In the genomic region with DNA sequence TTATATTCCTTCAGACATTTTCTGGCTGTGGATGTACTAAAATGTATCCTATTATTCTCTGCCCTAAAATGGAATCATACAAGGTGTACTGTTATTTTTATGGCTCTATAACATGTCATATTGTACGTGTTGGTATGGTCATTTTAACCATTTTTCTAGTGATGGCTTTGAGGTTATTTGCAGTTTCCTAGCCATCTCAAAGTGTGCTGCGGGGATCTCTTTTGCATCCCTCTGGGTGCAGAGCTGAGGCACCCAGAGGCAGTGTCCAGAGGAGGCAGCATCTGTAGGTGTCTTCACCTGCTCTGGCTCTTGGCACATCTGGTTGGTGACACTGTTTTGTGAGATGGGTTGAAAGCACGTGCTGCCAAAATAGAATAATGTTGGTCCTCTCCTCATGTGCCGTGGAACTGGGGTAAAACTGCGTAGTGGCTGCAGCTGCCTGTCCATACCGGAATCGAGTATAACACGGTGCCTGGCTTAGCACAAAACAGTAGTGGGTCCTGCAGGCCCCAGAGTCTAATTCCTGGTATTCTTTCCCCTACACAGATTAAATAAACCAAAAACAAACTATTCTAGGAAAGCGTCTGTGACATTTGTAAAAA, we compare ENCODE assay signal across 9 cellular contexts. TPM values are rescaled to one million over a fixed set of nuclear protein-coding genes. Genes with fewer than 3 reads are reported as not detected.
A peak's percentile ranks its signal among the peaks of the same experiment; 100 is the strongest.
DNase-seq lines count a peak whose midpoint lies in the region; ATAC-seq, FAIRE-seq and TF ChIP-seq lines count a peak whose summit lies in the region.
"Had no signal": no experiment of that assay in that cellular context is flagged by ENCODE, and none has a peak within 500 bp of the region (broad histone marks: within the 10 kb centered on the region; RNA-seq: fewer than 3 reads in every experiment).

No MANE protein-coding gene starts in this region.

- CTCF ChIA-PET in activated CD4-positive, alpha-beta T cell treated with anti-CD3 and anti-CD28 coated beads for 36 hours (lab: Charles Lee): interaction anchor here (0.7 to 1.3 kb wide), 2 partner anchors 19 to 119 kb away, joined by 3 to 4 read pairs; no protein-coding TSS in a partner anchor
- CTCF ChIA-PET in HepG2 (lab: Yijun Ruan, JAX; ENCODE audit: low intra/inter-chr PET ratio, low total read pairs): no interaction called here

- H2AFZ ChIP-seq in HepG2 (ENCODE audit: low read length): no peak overlapping the region

- no peak overlapping the region for H3K4me3 Mint-ChIP-seq in activated CD4-positive, alpha-beta T cell treated with anti-CD3 and anti-CD28 coated beads for 36 hours

- intact Hi-C loops in activated CD4-positive, alpha-beta T cell treated with anti-CD3 and anti-CD28 coated beads for 36 hours (cut with DNase I, micrococcal nuclease): no loop called here
- intact Hi-C loops in body of pancreas (cut with DNase I): no loop called here
- intact Hi-C loops in HepG2 (cut with micrococcal nuclease; ENCODE audit: unreplicated experiment): no loop called here
- intact Hi-C loops in thyroid gland (cut with DNase I): no loop called here

- no peak overlapping the region for H3K4me2 ChIP-seq in HepG2 (ENCODE audit: low read depth, low read length)

- 81 to 82% methylated on average over 9 of the region's 9 CpGs for WGBS in body of pancreas, 2 donors
- 93% methylated on average over 9 of the region's 9 CpGs for WGBS in HepG2 (ENCODE audit: low lambda C conversion rate)
- 84 to 86% methylated on average over 9 of the region's 9 CpGs for WGBS in thyroid gland, 2 donors

- DNase-seq in activated CD4-positive, alpha-beta T cell treated with anti-CD3 and anti-CD28 coated beads for 36 hours: peak; percentile 2
- DNase-seq in activated CD4-positive, alpha-beta T cell treated with anti-CD3 and anti-CD28 coated beads for 4 hours: no peak
- DNase-seq in body of pancreas (peak in 1 of 4 donors; percentile 23), HepG2 (ENCODE audit: low spot score) (no peak), thyroid gland (peak in 1 of 2 donors; percentile 26), brain microvascular endothelial cell (no peak), NCI-H1930 (lab: John Stamatoyannopoulos, UW) (no peak)
- DNase-seq in stimulated activated CD4-positive, alpha-beta T cell treated with anti-CD3 and anti-CD28 coated beads, Interleukin-12 subunit alpha, Interleukin-12 subunit beta, amount 100 ng/mL, for 4 hours: no peak

- H3K79me2 ChIP-seq in HepG2 (ENCODE audit: insufficient read depth, low read length): peaks cover 54% of the 10 kb centered on the region

- H3K27ac Mint-ChIP-seq in activated CD4-positive, alpha-beta T cell treated with anti-CD3 and anti-CD28 coated beads for 36 hours: peak overlapping the region; percentile 29

- H3K4me3 ChIP-seq in body of pancreas (no peak overlapping the region), HepG2 (replicated peaks in 1 of 3; ENCODE audit: insufficient read depth in 1 of 3, low read depth in 2 of 3, low read length in 3 of 3) (no peak overlapping the region; a peak in 1 of 6 replicates), thyroid gland (replicated peaks in 1 of 3) (no peak overlapping the region), brain microvascular endothelial cell (ENCODE audit: low read depth, low read length) (no peak overlapping the region)
- H3K4me3 ChIP-seq: mucosa of descending colon had no signal

- TF ChIP-seq CTCF in body of pancreas (IDR thresholded peaks at IDR 0.05) (no peak), HepG2 (CRISPR knock-in tag; IDR thresholded peaks at IDR 0.05) (no peak), thyroid gland (IDR thresholded peaks at IDR 0.05) (no peak), brain microvascular endothelial cell (IDR thresholded peaks at IDR 0.05; ENCODE audit: low read depth, low read length, missing control alignments) (no peak)

- POLR2A ChIA-PET in activated CD4-positive, alpha-beta T cell treated with anti-CD3 and anti-CD28 coated beads for 36 hours (lab: Charles Lee): interaction anchor here (1.0 kb wide), 1 partner anchor 10 kb away, joined by 3 read pairs; no protein-coding TSS in a partner anchor
- POLR2A ChIA-PET in HepG2 (lab: Yijun Ruan, JAX): interaction anchor here (0.6 to 4.9 kb wide), 7 partner anchors 12 to 76 kb away, joined by 3 to 38 read pairs (median 3); partner anchors contain the start of gene NEAT1

- ATAC-seq in activated CD4-positive, alpha-beta T cell treated with anti-CD3 and anti-CD28 coated beads for 36 hours: no peak
- ATAC-seq in body of pancreas (no peak), HepG2 (peak; percentile 6)

- H3K36me3 ChIP-seq in body of pancreas (replicated peaks in 1 of 2; ENCODE audit: insufficient read depth in 1 of 2, low read depth in 2 of 2) (peaks cover 5 to 24% of the 10 kb centered on the region in 2 donors), HepG2 (replicated peaks in 1 of 2; ENCODE audit: control insufficient read depth in 1 of 2, insufficient read depth in 2 of 2, low read length in 2 of 2) (peaks cover 8 to 44% of the 10 kb centered on the region in 2 experiments; a peak in 4 of 5 replicates), thyroid gland (peaks cover 29 to 30% of the 10 kb centered on the region in 2 donors), brain microvascular endothelial cell (replicated peaks) (peaks cover 60% of the 10 kb centered on the region)

- no peaks in the 10 kb centered on the region for H3K27me3 Mint-ChIP-seq in activated CD4-positive, alpha-beta T cell treated with anti-CD3 and anti-CD28 coated beads for 36 hours

- no TSS peak for BruUV-seq in HepG2 (replicated peaks; lab: Mats Ljungman, UMichigan)

- H4K20me1 ChIP-seq in HepG2 (ENCODE audit: insufficient read depth, low read length): peaks cover 99% of the 10 kb centered on the region

- TF ChIP-seq EP300 in HepG2 (IDR thresholded peaks at IDR 0.05; ENCODE audit: low read depth in 2 of 2, low read length in 2 of 2): no peak
- TF ChIP-seq EP300 in HepG2 (CRISPR knock-in tag; IDR thresholded peaks at IDR 0.05; ENCODE audit: borderline replicate concordance): no peak

- no peaks in the 10 kb centered on the region for H3K27me3 ChIP-seq in body of pancreas
- no peaks in the 10 kb centered on the region for H3K27me3 ChIP-seq in HepG2 (ENCODE audit: control insufficient read depth in 1 of 2, insufficient read depth in 2 of 2, low read length in 2 of 2)
- H3K27me3 ChIP-seq in thyroid gland: no peaks in the 10 kb centered on the region
- H3K27me3 ChIP-seq in brain microvascular endothelial cell (replicated peaks): no peaks in the 10 kb centered on the region

- no peak overlapping the region for H3K9ac ChIP-seq in HepG2 (ENCODE audit: insufficient read depth, low read depth, low read length)

- H3K9me3 Mint-ChIP-seq in activated CD4-positive, alpha-beta T cell treated with anti-CD3 and anti-CD28 coated beads for 36 hours (ENCODE audit: low read depth): no peaks in the 10 kb centered on the region

- H3K4me1 Mint-ChIP-seq in activated CD4-positive, alpha-beta T cell treated with anti-CD3 and anti-CD28 coated beads for 36 hours: peaks cover 87% of the 10 kb centered on the region

- in situ Hi-C loops in HepG2 (cut with HindIII; ENCODE audit: extremely low pct_ligation_motif_present, low pct_unique_long_range_greater_than_20kb) (no loop called here), brain microvascular endothelial cell (cut with HindIII; ENCODE audit: low pct_ligation_motif_present, low sequenced_read_pairs) (no loop called here)

- no peak for FAIRE-seq in HepG2 (lab: Jason Lieb, UNC)

- H3K36me3 Mint-ChIP-seq in activated CD4-positive, alpha-beta T cell treated with anti-CD3 and anti-CD28 coated beads for 36 hours (ENCODE audit: low read depth): peaks cover 78% of the 10 kb centered on the region

- H3K9me3 ChIP-seq in body of pancreas: no peaks in the 10 kb centered on the region
- H3K9me3 ChIP-seq in HepG2 (ENCODE audit: low read length): no peaks in the 10 kb centered on the region
- H3K9me3 ChIP-seq in thyroid gland: no peaks in the 10 kb centered on the region
- H3K9me3 ChIP-seq: mucosa of descending colon had no signal

- TF ChIP-seq POLR2A in body of pancreas (IDR thresholded peaks at IDR 0.05) (no peak), HepG2 (IDR thresholded peaks at IDR 0.05; ENCODE audit: insufficient read depth in 1 of 2, low read depth in 2 of 2, low read length in 2 of 2) (no peak; a peak in 2 of 4 replicates), thyroid gland (IDR thresholded peaks at IDR 0.05) (peak in 1 of 2 donors; percentile 44)

- peak overlapping the region in 3 of 4 donors; percentile 11 to 48 (median 22) for H3K27ac ChIP-seq in body of pancreas
- H3K27ac ChIP-seq in HepG2 (ENCODE audit: extremely low read length, insufficient read depth, low read length): peak overlapping the region; percentile 12
- peak overlapping the region; percentile 82 to 100 (median 85) for H3K27ac ChIP-seq in thyroid gland
- no peak overlapping the region for H3K27ac ChIP-seq in brain microvascular endothelial cell

- peaks cover 73% of the 10 kb centered on the region for H3K4me1 ChIP-seq in body of pancreas
- peaks cover 87% of the 10 kb centered on the region for H3K4me1 ChIP-seq in HepG2 (ENCODE audit: insufficient read depth, low read length)
- H3K4me1 ChIP-seq in thyroid gland: peaks cover 64 to 81% of the 10 kb centered on the region in 2 donors

- no peak for TF ChIP-seq RAD21 in HepG2 (CRISPR knock-in tag; IDR thresholded peaks at IDR 0.05)

RNA-seq across cellular contexts. Expression of gene NEAT1, which starts 12.8 kb away (rescaled TPM):
- total RNA-seq in activated CD4-positive, alpha-beta T cell treated with anti-CD3 and anti-CD28 coated beads for 36 hours: 100 to 1,000 TPM; 435 to 569 TPM
- total RNA-seq in body of pancreas (100 to 1,000 TPM; 376 to 539 TPM), HepG2 (2016; rRNA removed; fragmentation: Illumina TruSeq; extraction: Trizol) (10.5 and 20.5 TPM in 2 replicates), thyroid gland (1,000 to 10,000 TPM in 1 of 4 donors, 100 to 1,000 TPM in 3; 195 to 1,623 (median 652) TPM)
- 2.2 and 2.6 TPM in 2 replicates for total RNA-seq in HepG2 (2016; cell fraction: cytosol; rRNA removed; fragmentation: Illumina TruSeq; extraction: Trizol; ENCODE audit: low read depth)
- 8.4 and 21.3 TPM in 2 replicates for total RNA-seq in HepG2 (2016; cell fraction: insoluble cytoplasmic fraction; rRNA removed; fragmentation: Illumina TruSeq; extraction: Trizol)
- 7.8 and 8.3 TPM in 2 replicates for total RNA-seq in HepG2 (2016; cell fraction: membrane; rRNA removed; fragmentation: Illumina TruSeq; extraction: Trizol)
- 196 and 220 TPM in 2 replicates for total RNA-seq in HepG2 (2016; cell fraction: nucleus; rRNA removed; fragmentation: Illumina TruSeq; extraction: Trizol)
- 41.2 and 41.3 TPM in 2 replicates for polyA plus RNA-seq in HepG2 (2011; rRNA removed)
- 13.0 and 13.4 TPM in 2 replicates for polyA plus RNA-seq in HepG2 (2011; cell fraction: cytosol; rRNA removed)
- polyA plus RNA-seq in HepG2 (2011; cell fraction: nucleus; rRNA removed): 222 and 327 TPM in 2 replicates
- 288 and 371 TPM in 2 replicates for polyA plus RNA-seq in HepG2 (2012)
- polyA plus RNA-seq in HepG2 (2016; cell fraction: cytosol; fragmentation: Illumina TruSeq; extraction: Trizol; ENCODE audit: low read depth): 3.6 and 4.3 TPM in 2 replicates
- 54.0 and 61.1 TPM in 2 replicates for polyA plus RNA-seq in HepG2 (2016; cell fraction: insoluble cytoplasmic fraction; fragmentation: Illumina TruSeq; extraction: Trizol; ENCODE audit: low read depth)
- 47.1 and 54.4 TPM in 2 replicates for polyA plus RNA-seq in HepG2 (2016; cell fraction: membrane; fragmentation: Illumina TruSeq; extraction: Trizol; ENCODE audit: low read depth)
- 577 and 628 TPM in 2 replicates for polyA plus RNA-seq in HepG2 (2016; cell fraction: nucleus; fragmentation: Illumina TruSeq; extraction: Trizol; ENCODE audit: insufficient read depth, low read depth)
- polyA minus RNA-seq in HepG2 (2011; rRNA and poly(A)+ RNA removed; ENCODE audit: low replicate concordance): 64.6 and 225 TPM in 2 replicates
- polyA minus RNA-seq in HepG2 (2011; cell fraction: cytosol; rRNA and poly(A)+ RNA removed): 17.3 and 20.2 TPM in 2 replicates
- 1,479 and 1,737 TPM in 2 replicates for polyA minus RNA-seq in HepG2 (2011; cell fraction: nucleus; rRNA and poly(A)+ RNA removed)

RNA-seq across cellular contexts. Expression of gene FRMD8, which starts 49.0 kb away (rescaled TPM):
- total RNA-seq in activated CD4-positive, alpha-beta T cell treated with anti-CD3 and anti-CD28 coated beads for 36 hours: 10 to 100 TPM; 32.7 to 37.5 TPM
- total RNA-seq in body of pancreas: 10 to 100 TPM; 20.0 to 46.8 TPM
- 18.0 and 20.6 TPM in 2 replicates for total RNA-seq in HepG2 (2016; rRNA removed; fragmentation: Illumina TruSeq; extraction: Trizol)
- 2.2 and 2.9 TPM in 2 replicates for total RNA-seq in HepG2 (2016; cell fraction: cytosol; rRNA removed; fragmentation: Illumina TruSeq; extraction: Trizol; ENCODE audit: low read depth)
- total RNA-seq in HepG2 (2016; cell fraction: insoluble cytoplasmic fraction; rRNA removed; fragmentation: Illumina TruSeq; extraction: Trizol): 17.5 and 22.6 TPM in 2 replicates
- 5.3 and 6.3 TPM in 2 replicates for total RNA-seq in HepG2 (2016; cell fraction: membrane; rRNA removed; fragmentation: Illumina TruSeq; extraction: Trizol)
- 12.4 and 14.6 TPM in 2 replicates for total RNA-seq in HepG2 (2016; cell fraction: nucleus; rRNA removed; fragmentation: Illumina TruSeq; extraction: Trizol)
- 5.8 and 9.4 TPM in 2 replicates for polyA plus RNA-seq in HepG2 (2011; rRNA removed)
- polyA plus RNA-seq in HepG2 (2011; cell fraction: cytosol; rRNA removed): 5.9 and 6.7 TPM in 2 replicates
- polyA plus RNA-seq in HepG2 (2011; cell fraction: nucleus; rRNA removed): 26.7 and 32.6 TPM in 2 replicates
- 3.5 and 5.2 TPM in 2 replicates for polyA plus RNA-seq in HepG2 (2012)
- 2.5 and 2.6 TPM in 2 replicates for polyA plus RNA-seq in HepG2 (2016; cell fraction: cytosol; fragmentation: Illumina TruSeq; extraction: Trizol; ENCODE audit: low read depth)
- 13.5 and 17.1 TPM in 2 replicates for polyA plus RNA-seq in HepG2 (2016; cell fraction: insoluble cytoplasmic fraction; fragmentation: Illumina TruSeq; extraction: Trizol; ENCODE audit: low read depth)
- 2.8 and 3.8 TPM in 2 replicates for polyA plus RNA-seq in HepG2 (2016; cell fraction: membrane; fragmentation: Illumina TruSeq; extraction: Trizol; ENCODE audit: low read depth)
- polyA plus RNA-seq in HepG2 (2016; cell fraction: nucleus; fragmentation: Illumina TruSeq; extraction: Trizol; ENCODE audit: insufficient read depth, low read depth): 21.4 and 24.7 TPM in 2 replicates
- 22.3 and 24.3 TPM in 2 replicates for polyA minus RNA-seq in HepG2 (2011; rRNA and poly(A)+ RNA removed; ENCODE audit: low replicate concordance)
- polyA minus RNA-seq in HepG2 (2011; cell fraction: cytosol; rRNA and poly(A)+ RNA removed): 5.4 and 6.2 TPM in 2 replicates
- 6.2 and 11.8 TPM in 2 replicates for polyA minus RNA-seq in HepG2 (2011; cell fraction: nucleus; rRNA and poly(A)+ RNA removed)
- 10 to 100 TPM; 22.5 to 44.9 (median 31.0) TPM for total RNA-seq in thyroid gland

RNA-seq across cellular contexts. Expression of gene SLC25A45, which starts 53.0 kb away (rescaled TPM):
- 10 to 100 TPM; 13.2 to 14.3 TPM for total RNA-seq in activated CD4-positive, alpha-beta T cell treated with anti-CD3 and anti-CD28 coated beads for 36 hours
- total RNA-seq in body of pancreas (10 to 100 TPM; 52.4 to 67.2 TPM), HepG2 (2016; rRNA removed; fragmentation: Illumina TruSeq; extraction: Trizol) (2.1 and 3.4 TPM in 2 replicates), thyroid gland (10 to 100 TPM; 13.0 to 28.0 (median 20.9) TPM)
- total RNA-seq in HepG2 (2016; cell fraction: cytosol; rRNA removed; fragmentation: Illumina TruSeq; extraction: Trizol; ENCODE audit: low read depth): 0.79 and 1.0 TPM in 2 replicates
- total RNA-seq in HepG2 (2016; cell fraction: insoluble cytoplasmic fraction; rRNA removed; fragmentation: Illumina TruSeq; extraction: Trizol): 1.9 TPM in 2 replicates
- total RNA-seq in HepG2 (2016; cell fraction: membrane; rRNA removed; fragmentation: Illumina TruSeq; extraction: Trizol): 1.5 and 2.2 TPM in 2 replicates
- 1.3 and 3.5 TPM in 2 replicates for total RNA-seq in HepG2 (2016; cell fraction: nucleus; rRNA removed; fragmentation: Illumina TruSeq; extraction: Trizol)
- polyA plus RNA-seq in HepG2 (2011; rRNA removed): 1.2 and 1.9 TPM in 2 replicates
- polyA plus RNA-seq in HepG2 (2011; cell fraction: cytosol; rRNA removed): 0.95 and 0.99 TPM in 2 replicates
- polyA plus RNA-seq in HepG2 (2011; cell fraction: nucleus; rRNA removed): 5.9 and 6.0 TPM in 2 replicates
- 2.0 and 4.1 TPM in 2 replicates for polyA plus RNA-seq in HepG2 (2012)
- 0.45 and 0.70 TPM in 2 replicates for polyA plus RNA-seq in HepG2 (2016; cell fraction: cytosol; fragmentation: Illumina TruSeq; extraction: Trizol; ENCODE audit: low read depth)
- 1.3 and 1.6 TPM in 2 replicates for polyA plus RNA-seq in HepG2 (2016; cell fraction: insoluble cytoplasmic fraction; fragmentation: Illumina TruSeq; extraction: Trizol; ENCODE audit: low read depth)
- 1.4 and 1.5 TPM in 2 replicates for polyA plus RNA-seq in HepG2 (2016; cell fraction: membrane; fragmentation: Illumina TruSeq; extraction: Trizol; ENCODE audit: low read depth)
- polyA plus RNA-seq in HepG2 (2016; cell fraction: nucleus; fragmentation: Illumina TruSeq; extraction: Trizol; ENCODE audit: insufficient read depth, low read depth): 5.6 and 8.8 TPM in 2 replicates
- polyA minus RNA-seq in HepG2 (2011; rRNA and poly(A)+ RNA removed; ENCODE audit: low replicate concordance): 1.9 and 7.2 TPM in 2 replicates
- polyA minus RNA-seq in HepG2 (2011; cell fraction: cytosol; rRNA and poly(A)+ RNA removed): 1.4 and 2.5 TPM in 2 replicates
- polyA minus RNA-seq in HepG2 (2011; cell fraction: nucleus; rRNA and poly(A)+ RNA removed): 1.4 and 2.4 TPM in 2 replicates
